In the genomic region with DNA sequence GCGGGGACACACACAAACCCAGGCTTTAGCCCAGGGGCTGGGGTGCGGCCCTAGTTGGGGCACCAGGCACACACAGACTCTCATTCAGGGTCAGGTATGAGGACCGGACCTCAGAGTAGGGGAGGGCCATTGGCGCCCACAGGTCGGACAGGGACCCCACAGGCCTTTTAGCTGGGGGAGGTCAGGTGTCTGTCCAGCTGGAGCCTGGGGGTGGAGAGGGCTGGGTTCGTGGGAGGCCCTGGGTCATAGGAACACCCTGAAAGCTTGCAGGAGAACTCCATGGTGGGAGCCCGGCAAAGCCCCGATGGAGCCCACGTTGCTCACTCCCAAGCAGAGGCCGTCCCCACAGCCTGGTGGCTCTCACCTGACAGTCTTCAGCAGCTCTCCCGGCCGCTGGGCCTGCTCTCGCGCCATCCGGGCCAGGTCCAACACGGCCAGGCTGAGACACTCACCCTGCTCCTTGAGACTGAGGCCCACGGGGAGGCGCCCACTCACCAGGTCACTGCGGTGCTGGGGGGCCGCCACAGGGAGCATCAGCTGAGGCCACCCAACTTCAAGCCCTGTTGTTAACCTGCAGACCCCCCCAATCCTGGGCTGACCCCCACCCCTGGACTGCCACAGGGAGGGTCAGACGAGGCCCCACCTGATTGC, we compare ENCODE assay signal across 1 cellular context.
A peak's percentile ranks its signal among the peaks of the same experiment; 100 is the strongest.
TF ChIP-seq lines count a peak whose summit lies in the region.

No MANE protein-coding gene starts in this region.

TF ChIP-seq in HepG2, 621 proteins besides CTCF, POLR2A, EP300 and RAD21:
- no peak for TF ChIP-seq KDM3A (CRISPR knock-in tag; IDR thresholded peaks at IDR 0.05; ENCODE audit: low read depth)
- TF ChIP-seq ZNF567 (CRISPR knock-in tag; IDR thresholded peaks at IDR 0.05; ENCODE audit: borderline replicate concordance), result no peak
- TF ChIP-seq, protein P1, sequence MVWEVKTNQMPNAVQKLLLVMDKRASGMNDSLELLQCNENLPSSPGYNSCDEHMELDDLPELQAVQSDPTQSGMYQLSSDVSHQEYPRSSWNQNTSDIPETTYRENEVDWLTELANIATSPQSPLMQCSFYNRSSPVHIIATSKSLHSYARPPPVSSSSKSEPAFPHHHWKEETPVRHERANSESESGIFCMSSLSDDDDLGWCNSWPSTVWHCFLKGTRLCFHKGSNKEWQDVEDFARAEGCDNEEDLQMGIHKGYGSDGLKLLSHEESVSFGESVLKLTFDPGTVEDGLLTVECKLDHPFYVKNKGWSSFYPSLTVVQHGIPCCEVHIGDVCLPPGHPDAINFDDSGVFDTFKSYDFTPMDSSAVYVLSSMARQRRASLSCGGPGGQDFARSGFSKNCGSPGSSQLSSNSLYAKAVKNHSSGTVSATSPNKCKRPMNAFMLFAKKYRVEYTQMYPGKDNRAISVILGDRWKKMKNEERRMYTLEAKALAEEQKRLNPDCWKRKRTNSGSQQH (CRISPR knock-in tag; IDR thresholded peaks at IDR 0.05; ENCODE audit: low read depth), result no peak
- peak; percentile 3 for TF ChIP-seq AGO2 (optimal IDR thresholded peaks at IDR 0.05; ENCODE audit: low read depth, low read length)
